Comparison of ENCODE assay signal across 1 cellular context in genomic region chr4:128809477-128810330, GRCh38.
TF ChIP-seq lines count a peak whose summit lies in the region.

TSS of gene JADE1 (plus strand) at chr4:128809700. CDS start at chr4:128831759, 22,059 bp downstream.

TF ChIP-seq in GM12878, 131 proteins besides CTCF, POLR2A, EP300 and RAD21 (continued from another document and continues in another):
- no peak for TF ChIP-seq KAT2A (conservative IDR thresholded peaks at IDR 0.05; ENCODE audit: control insufficient read depth, low read depth, low read length)
- peak; percentile 99 for TF ChIP-seq GATAD2B (conservative IDR thresholded peaks at IDR 0.05; ENCODE audit: low read depth)
- TF ChIP-seq CUX1 (IDR thresholded peaks at IDR 0.05; ENCODE audit: insufficient replicate concordance, low read depth, low read length): no peak
- no peak for TF ChIP-seq BRCA1 (IDR thresholded peaks at IDR 0.05; ENCODE audit: low read depth, low read length)
- no peak for TF ChIP-seq BMI1 (IDR thresholded peaks at IDR 0.05; ENCODE audit: borderline replicate concordance)
- peak in 1 of 2 experiments; percentile 75 for TF ChIP-seq BHLHE40 (IDR thresholded peaks at IDR 0.05; ENCODE audit: borderline replicate concordance in 1 of 2, low read depth in 2 of 2, low read length in 1 of 2)
- peak; percentile 85 for TF ChIP-seq ZNF592 (IDR thresholded peaks at IDR 0.05)
- peak; percentile 35 for TF ChIP-seq NBN (IDR thresholded peaks at IDR 0.05)
- 0 out of 2 replicates have a peak, but pooled peaks have one; percentile 14 for TF ChIP-seq TCF12 (IDR thresholded peaks at IDR 0.05; ENCODE audit: low read depth, low read length)
- no peak for TF ChIP-seq TCF7 (IDR thresholded peaks at IDR 0.05; ENCODE audit: borderline replicate concordance)
- no peak for TF ChIP-seq MTA2 (IDR thresholded peaks at IDR 0.05; ENCODE audit: low read depth)
- TF ChIP-seq CEBPB (IDR thresholded peaks at IDR 0.05; ENCODE audit: borderline replicate concordance in 1 of 2, low read depth in 2 of 2, low read length in 2 of 2): no peak
- no peak for TF ChIP-seq SRF (IDR thresholded peaks at IDR 0.05; ENCODE audit: low read depth in 2 of 2, low read length in 2 of 2)
- peak; percentile 30; the same call in 1 of the 2 replicates for TF ChIP-seq CREM (IDR thresholded peaks at IDR 0.05; ENCODE audit: low read depth)
- TF ChIP-seq PAX5 (IDR thresholded peaks at IDR 0.05; ENCODE audit: borderline replicate concordance, low read depth, low read length): peak; percentile 37; the same call in 1 of the 2 replicates
- no peak for TF ChIP-seq ZNF207 (IDR thresholded peaks at IDR 0.05; ENCODE audit: borderline replicate concordance)
- TF ChIP-seq POLR2AphosphoS5 (IDR thresholded peaks at IDR 0.05; ENCODE audit: low read length): peak; percentile 56
- TF ChIP-seq NR2F1 (conservative IDR thresholded peaks at IDR 0.05): peak; percentile 57
- TF ChIP-seq E2F4 (IDR thresholded peaks at IDR 0.05; ENCODE audit: low read depth, low read length): 0 out of 2 replicates have a peak, but pooled peaks have one; percentile 28
- TF ChIP-seq MEF2A (IDR thresholded peaks at IDR 0.05; ENCODE audit: insufficient read depth, low read depth, low read length): 0 out of 2 replicates have a peak, but pooled peaks have one; percentile 8
- TF ChIP-seq DPF2 (IDR thresholded peaks at IDR 0.05): peak; percentile 75; the same call in 1 of the 2 replicates
- 0 out of 2 replicates have a peak, but pooled peaks have one; percentile 20 for TF ChIP-seq TAF1 (IDR thresholded peaks at IDR 0.05; ENCODE audit: borderline replicate concordance, low read depth, low read length)
- TF ChIP-seq KDM1A (IDR thresholded peaks at IDR 0.05; ENCODE audit: borderline replicate concordance): no peak
- no peak; the same call in 1 of the 2 replicates for TF ChIP-seq MLLT1 (IDR thresholded peaks at IDR 0.05)
- peak; percentile 59 for TF ChIP-seq CREB1 (IDR thresholded peaks at IDR 0.05; ENCODE audit: low read depth)
- no peak for TF ChIP-seq NFYA (IDR thresholded peaks at IDR 0.05; ENCODE audit: borderline replicate concordance, low read depth, low read length)
- TF ChIP-seq TBL1XR1 (IDR thresholded peaks at IDR 0.05; ENCODE audit: low read depth, low read length): no peak
- TF ChIP-seq BACH1 (IDR thresholded peaks at IDR 0.05; ENCODE audit: borderline replicate concordance): peak; percentile 99
- peak; percentile 68 for TF ChIP-seq RUNX3 (IDR thresholded peaks at IDR 0.05; ENCODE audit: low read length)
- 0 out of 2 replicates have a peak, but pooled peaks have one; percentile 27 for TF ChIP-seq RCOR1 (conservative IDR thresholded peaks at IDR 0.05; ENCODE audit: low read depth, low read length)
- TF ChIP-seq HDGF (IDR thresholded peaks at IDR 0.05): 0 out of 2 replicates have a peak, but pooled peaks have one; percentile 55
- TF ChIP-seq BCLAF1 (IDR thresholded peaks at IDR 0.05): peak; percentile 78
- TF ChIP-seq POLR2AphosphoS2 (IDR thresholded peaks at IDR 0.05; ENCODE audit: low read depth, low read length): no peak
- TF ChIP-seq STAT1 (conservative IDR thresholded peaks at IDR 0.05): 0 out of 2 replicates have a peak, but pooled peaks have one; percentile 28
- peak; percentile 63; the same call in 1 of the 2 replicates for TF ChIP-seq CBFB (IDR thresholded peaks at IDR 0.05; ENCODE audit: low read depth)
- 0 out of 3 replicates have a peak, but pooled peaks of 1 of the 2 experiments have one; percentile 15 for TF ChIP-seq EGR1 (IDR thresholded peaks at IDR 0.05; ENCODE audit: borderline replicate concordance in 1 of 2, low read depth in 2 of 2, low read length in 2 of 2)
- TF ChIP-seq SUZ12 (IDR thresholded peaks at IDR 0.05; ENCODE audit: unreplicated experiment): no peak
- 0 out of 4 replicates have a peak, but pooled peaks of 1 of the 2 experiments have one; percentile 20 for TF ChIP-seq IKZF2 (IDR thresholded peaks at IDR 0.05)
- TF ChIP-seq ASH2L (IDR thresholded peaks at IDR 0.05; ENCODE audit: borderline replicate concordance, low read depth): peak; percentile 88; the same call in 1 of the 2 replicates
- TF ChIP-seq NKRF (conservative IDR thresholded peaks at IDR 0.05): peak; percentile 73; the same call in 1 of the 2 replicates
- TF ChIP-seq SMARCA5 (IDR thresholded peaks at IDR 0.05): peak; percentile 96
- TF ChIP-seq POU2F2 (IDR thresholded peaks at IDR 0.05; ENCODE audit: borderline replicate concordance, low read depth, low read length): peak; percentile 57; the same call in 1 of the 3 replicates
- TF ChIP-seq SMAD5 (IDR thresholded peaks at IDR 0.05; ENCODE audit: low read depth): no peak
- peak; percentile 57 for TF ChIP-seq RELA (IDR thresholded peaks at IDR 0.05; ENCODE audit: borderline replicate concordance, partially characterized antibody)
- TF ChIP-seq EZH2 (IDR thresholded peaks at IDR 0.05; ENCODE audit: borderline replicate concordance, control insufficient read depth, low read depth, low read length): no peak
- peak; percentile 73 for TF ChIP-seq MXI1 (IDR thresholded peaks at IDR 0.05; ENCODE audit: low read depth, low read length)
- TF ChIP-seq SMC3 (IDR thresholded peaks at IDR 0.05; ENCODE audit: borderline replicate concordance, low read length): peak; percentile 88
- no peak for TF ChIP-seq ZNF622 (IDR thresholded peaks at IDR 0.05)
- TF ChIP-seq YY1 (IDR thresholded peaks at IDR 0.05; ENCODE audit: low read depth, low read length): peak; percentile 65
- peak; percentile 14; the same call in 1 of the 2 replicates for TF ChIP-seq ZNF384 (IDR thresholded peaks at IDR 0.05; ENCODE audit: borderline replicate concordance, low read depth, low read length)
- TF ChIP-seq RB1 (IDR thresholded peaks at IDR 0.05; ENCODE audit: borderline replicate concordance): peak; percentile 77; the same call in 1 of the 2 replicates
- TF ChIP-seq ATF7 (IDR thresholded peaks at IDR 0.05; ENCODE audit: low read depth): peak; percentile 85
- TF ChIP-seq TARDBP (IDR thresholded peaks at IDR 0.05; ENCODE audit: borderline replicate concordance): no peak
